Comparison of ENCODE assay signal across 2 cellular contexts in the genomic region with DNA sequence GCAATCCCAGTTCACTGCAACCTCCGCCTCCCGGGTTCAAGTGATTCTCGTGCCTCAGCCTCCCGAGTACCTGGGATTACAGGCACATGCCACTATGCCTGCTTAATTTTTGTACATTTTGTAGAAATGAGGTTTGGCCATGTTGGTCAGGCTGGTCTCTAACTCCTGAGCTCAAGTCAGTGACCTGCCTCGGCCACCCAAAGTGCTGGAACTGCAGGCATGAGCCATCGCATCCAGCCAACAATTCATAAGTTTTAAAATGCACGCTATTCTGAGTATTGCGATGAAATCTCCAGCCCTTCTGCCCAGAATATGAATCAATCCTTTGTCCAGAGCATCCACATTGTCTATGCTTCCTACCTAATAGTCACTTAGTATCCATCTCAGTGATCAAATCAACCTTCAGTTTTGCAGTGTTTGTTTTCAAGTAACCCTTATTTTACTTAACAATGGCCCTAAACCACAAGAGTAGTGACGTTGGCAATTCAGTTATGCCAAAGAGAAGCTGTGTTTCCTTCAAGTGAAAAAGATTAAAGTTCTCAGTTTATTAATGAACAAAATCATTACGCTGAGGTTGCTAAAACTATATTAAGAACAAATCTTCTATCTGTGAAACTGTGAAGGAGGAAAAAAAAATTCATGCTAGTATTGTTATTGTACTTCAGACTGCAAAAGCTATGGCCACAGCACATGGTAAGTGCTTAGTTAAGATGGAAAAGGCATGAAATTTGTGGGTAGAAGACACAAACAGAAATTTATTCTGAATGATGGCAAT.
TF ChIP-seq lines count a peak whose summit lies in the region.

No MANE protein-coding gene starts in this region.

TF ChIP-seq in IMR-90, 13 proteins besides CTCF, POLR2A, EP300 and RAD21:
- TF ChIP-seq MAFK (IDR thresholded peaks at IDR 0.05; ENCODE audit: low read depth, low read length) (peak; percentile 47; the same call in 1 of the 2 replicates), MXI1 (IDR thresholded peaks at IDR 0.05; ENCODE audit: borderline replicate concordance, low read depth, low read length) (no peak)
TF ChIP-seq in IMR-90: peak in this region for 1.

TF ChIP-seq in K562, 482 proteins besides CTCF, POLR2A, EP300 and RAD21:
- TF ChIP-seq SMARCA4 (IDR thresholded peaks at IDR 0.05) (no peak), C11orf30 (IDR thresholded peaks at IDR 0.05; ENCODE audit: low read depth) (0 out of 2 replicates have a peak, but pooled peaks have one; percentile 12), ZNF316 (IDR thresholded peaks at IDR 0.05) (peak; percentile 48; the same call in 1 of the 2 replicates)
